Comparison of ENCODE assay signal across 1 cellular context in the genomic region with DNA sequence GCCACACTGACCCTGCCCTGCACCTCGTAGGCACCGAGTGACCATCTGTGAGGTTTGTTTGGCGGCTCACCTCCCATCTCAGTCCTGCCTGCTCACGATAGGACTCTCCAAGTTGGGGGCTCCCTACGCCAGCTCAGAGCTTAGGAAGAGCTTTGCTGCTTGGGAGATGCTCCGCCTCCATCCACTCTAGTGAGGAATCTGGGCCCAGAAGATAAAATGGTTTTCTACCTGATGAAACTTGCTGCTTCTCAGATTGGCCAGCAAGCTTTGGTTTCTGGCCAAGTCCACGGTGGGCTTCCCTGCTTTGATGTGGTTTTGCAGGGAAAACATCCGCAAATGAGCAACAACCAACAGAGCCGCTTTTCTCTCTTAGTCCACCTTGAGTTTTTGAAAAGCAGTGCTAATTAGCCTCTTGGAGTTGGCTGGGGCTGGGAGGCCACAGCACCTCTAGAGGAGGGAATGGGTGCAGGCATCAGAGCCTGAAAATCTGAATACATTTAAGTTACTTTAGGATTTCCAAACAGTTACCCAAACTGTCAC.
TF ChIP-seq lines count a peak whose summit lies in the region.

No MANE protein-coding gene starts in this region.

TF ChIP-seq in HepG2, 621 proteins besides CTCF, POLR2A, EP300 and RAD21 (continued from another document and continues in another):
- TF ChIP-seq, protein P1, sequence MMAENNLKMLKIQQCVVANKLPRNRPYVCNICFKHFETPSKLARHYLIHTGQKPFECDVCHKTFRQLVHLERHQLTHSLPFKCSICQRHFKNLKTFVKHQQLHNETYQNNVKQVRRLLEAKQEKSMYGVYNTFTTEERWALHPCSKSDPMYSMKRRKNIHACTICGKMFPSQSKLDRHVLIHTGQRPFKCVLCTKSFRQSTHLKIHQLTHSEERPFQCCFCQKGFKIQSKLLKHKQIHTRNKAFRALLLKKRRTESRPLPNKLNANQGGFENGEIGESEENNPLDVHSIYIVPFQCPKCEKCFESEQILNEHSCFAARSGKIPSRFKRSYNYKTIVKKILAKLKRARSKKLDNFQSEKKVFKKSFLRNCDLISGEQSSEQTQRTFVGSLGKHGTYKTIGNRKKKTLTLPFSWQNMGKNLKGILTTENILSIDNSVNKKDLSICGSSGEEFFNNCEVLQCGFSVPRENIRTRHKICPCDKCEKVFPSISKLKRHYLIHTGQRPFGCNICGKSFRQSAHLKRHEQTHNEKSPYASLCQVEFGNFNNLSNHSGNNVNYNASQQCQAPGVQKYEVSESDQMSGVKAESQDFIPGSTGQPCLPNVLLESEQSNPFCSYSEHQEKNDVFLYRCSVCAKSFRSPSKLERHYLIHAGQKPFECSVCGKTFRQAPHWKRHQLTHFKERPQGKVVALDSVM (CRISPR knock-in tag; IDR thresholded peaks at IDR 0.05) = no peak
- no peak for TF ChIP-seq FLYWCH1 (CRISPR knock-in tag; IDR thresholded peaks at IDR 0.05)
- peak; percentile 81; the same call in 1 of the 2 replicates for TF ChIP-seq ZMYM3 (CRISPR knock-in tag; IDR thresholded peaks at IDR 0.05)
- TF ChIP-seq ZNF660 (CRISPR knock-in tag; IDR thresholded peaks at IDR 0.05; ENCODE audit: borderline replicate concordance, low read depth) = no peak
- no peak for TF ChIP-seq SYNCRIP (IDR thresholded peaks at IDR 0.05; ENCODE audit: insufficient read depth, low read depth, low read length)
- TF ChIP-seq BHLHE40 (IDR thresholded peaks at IDR 0.05; ENCODE audit: low read length) = no peak
- no peak for TF ChIP-seq NFE2L2 (IDR thresholded peaks at IDR 0.05; ENCODE audit: low read length)
- no peak for TF ChIP-seq ZNF121 (CRISPR knock-in tag; IDR thresholded peaks at IDR 0.05)
- peak; percentile 27; the same call in 1 of the 2 replicates for TF ChIP-seq GATAD1 (CRISPR knock-in tag; IDR thresholded peaks at IDR 0.05)
- no peak for TF ChIP-seq RFX3 (CRISPR knock-in tag; IDR thresholded peaks at IDR 0.05)
- TF ChIP-seq, protein P2, sequence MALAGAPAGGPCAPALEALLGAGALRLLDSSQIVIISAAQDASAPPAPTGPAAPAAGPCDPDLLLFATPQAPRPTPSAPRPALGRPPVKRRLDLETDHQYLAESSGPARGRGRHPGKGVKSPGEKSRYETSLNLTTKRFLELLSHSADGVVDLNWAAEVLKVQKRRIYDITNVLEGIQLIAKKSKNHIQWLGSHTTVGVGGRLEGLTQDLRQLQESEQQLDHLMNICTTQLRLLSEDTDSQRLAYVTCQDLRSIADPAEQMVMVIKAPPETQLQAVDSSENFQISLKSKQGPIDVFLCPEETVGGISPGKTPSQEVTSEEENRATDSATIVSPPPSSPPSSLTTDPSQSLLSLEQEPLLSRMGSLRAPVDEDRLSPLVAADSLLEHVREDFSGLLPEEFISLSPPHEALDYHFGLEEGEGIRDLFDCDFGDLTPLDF (CRISPR knock-in tag; IDR thresholded peaks at IDR 0.05) = no peak
- TF ChIP-seq ZNF569 (CRISPR knock-in tag; IDR thresholded peaks at IDR 0.05; ENCODE audit: borderline replicate concordance) = no peak
- TF ChIP-seq FOXO1 (CRISPR knock-in tag; IDR thresholded peaks at IDR 0.05) = peak; percentile 84; the same call in 1 of the 2 replicates
- TF ChIP-seq MAFF (IDR thresholded peaks at IDR 0.05; ENCODE audit: low read depth, low read length) = no peak
- TF ChIP-seq, protein P3, sequence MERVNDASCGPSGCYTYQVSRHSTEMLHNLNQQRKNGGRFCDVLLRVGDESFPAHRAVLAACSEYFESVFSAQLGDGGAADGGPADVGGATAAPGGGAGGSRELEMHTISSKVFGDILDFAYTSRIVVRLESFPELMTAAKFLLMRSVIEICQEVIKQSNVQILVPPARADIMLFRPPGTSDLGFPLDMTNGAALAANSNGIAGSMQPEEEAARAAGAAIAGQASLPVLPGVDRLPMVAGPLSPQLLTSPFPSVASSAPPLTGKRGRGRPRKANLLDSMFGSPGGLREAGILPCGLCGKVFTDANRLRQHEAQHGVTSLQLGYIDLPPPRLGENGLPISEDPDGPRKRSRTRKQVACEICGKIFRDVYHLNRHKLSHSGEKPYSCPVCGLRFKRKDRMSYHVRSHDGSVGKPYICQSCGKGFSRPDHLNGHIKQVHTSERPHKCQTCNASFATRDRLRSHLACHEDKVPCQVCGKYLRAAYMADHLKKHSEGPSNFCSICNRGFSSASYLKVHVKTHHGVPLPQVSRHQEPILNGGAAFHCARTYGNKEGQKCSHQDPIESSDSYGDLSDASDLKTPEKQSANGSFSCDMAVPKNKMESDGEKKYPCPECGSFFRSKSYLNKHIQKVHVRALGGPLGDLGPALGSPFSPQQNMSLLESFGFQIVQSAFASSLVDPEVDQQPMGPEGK (CRISPR knock-in tag; IDR thresholded peaks at IDR 0.05) = peak; percentile 45; the same call in 1 of the 2 replicates
- TF ChIP-seq, protein P4, sequence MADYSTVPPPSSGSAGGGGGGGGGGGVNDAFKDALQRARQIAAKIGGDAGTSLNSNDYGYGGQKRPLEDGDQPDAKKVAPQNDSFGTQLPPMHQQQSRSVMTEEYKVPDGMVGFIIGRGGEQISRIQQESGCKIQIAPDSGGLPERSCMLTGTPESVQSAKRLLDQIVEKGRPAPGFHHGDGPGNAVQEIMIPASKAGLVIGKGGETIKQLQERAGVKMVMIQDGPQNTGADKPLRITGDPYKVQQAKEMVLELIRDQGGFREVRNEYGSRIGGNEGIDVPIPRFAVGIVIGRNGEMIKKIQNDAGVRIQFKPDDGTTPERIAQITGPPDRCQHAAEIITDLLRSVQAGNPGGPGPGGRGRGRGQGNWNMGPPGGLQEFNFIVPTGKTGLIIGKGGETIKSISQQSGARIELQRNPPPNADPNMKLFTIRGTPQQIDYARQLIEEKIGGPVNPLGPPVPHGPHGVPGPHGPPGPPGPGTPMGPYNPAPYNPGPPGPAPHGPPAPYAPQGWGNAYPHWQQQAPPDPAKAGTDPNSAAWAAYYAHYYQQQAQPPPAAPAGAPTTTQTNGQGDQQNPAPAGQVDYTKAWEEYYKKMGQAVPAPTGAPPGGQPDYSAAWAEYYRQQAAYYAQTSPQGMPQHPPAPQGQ (CRISPR knock-in tag; IDR thresholded peaks at IDR 0.05; ENCODE audit: borderline replicate concordance) = no peak
- no peak for TF ChIP-seq ZNF317 (CRISPR knock-in tag; IDR thresholded peaks at IDR 0.05)
- TF ChIP-seq, protein P5, sequence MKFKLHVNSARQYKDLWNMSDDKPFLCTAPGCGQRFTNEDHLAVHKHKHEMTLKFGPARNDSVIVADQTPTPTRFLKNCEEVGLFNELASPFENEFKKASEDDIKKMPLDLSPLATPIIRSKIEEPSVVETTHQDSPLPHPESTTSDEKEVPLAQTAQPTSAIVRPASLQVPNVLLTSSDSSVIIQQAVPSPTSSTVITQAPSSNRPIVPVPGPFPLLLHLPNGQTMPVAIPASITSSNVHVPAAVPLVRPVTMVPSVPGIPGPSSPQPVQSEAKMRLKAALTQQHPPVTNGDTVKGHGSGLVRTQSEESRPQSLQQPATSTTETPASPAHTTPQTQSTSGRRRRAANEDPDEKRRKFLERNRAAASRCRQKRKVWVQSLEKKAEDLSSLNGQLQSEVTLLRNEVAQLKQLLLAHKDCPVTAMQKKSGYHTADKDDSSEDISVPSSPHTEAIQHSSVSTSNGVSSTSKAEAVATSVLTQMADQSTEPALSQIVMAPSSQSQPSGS (CRISPR knock-in tag; IDR thresholded peaks at IDR 0.05) = peak; percentile 54; the same call in 1 of the 2 replicates
- TF ChIP-seq ZZZ3 (CRISPR knock-in tag; IDR thresholded peaks at IDR 0.05; ENCODE audit: borderline replicate concordance) = no peak
- TF ChIP-seq SPEN (CRISPR knock-in tag; IDR thresholded peaks at IDR 0.05; ENCODE audit: low read depth) = no peak
- peak; percentile 85; the same call in 1 of the 2 replicates for TF ChIP-seq ZNF543 (CRISPR knock-in tag; IDR thresholded peaks at IDR 0.05)
- TF ChIP-seq IRF2 (CRISPR knock-in tag; IDR thresholded peaks at IDR 0.05) = 0 out of 2 replicates have a peak, but pooled peaks have one; percentile 30
- TF ChIP-seq SRF (IDR thresholded peaks at IDR 0.05; ENCODE audit: low read depth, low read length) = 0 out of 2 replicates have a peak, but pooled peaks have one; percentile 38
- no peak for TF ChIP-seq SMAD1 (CRISPR knock-in tag; IDR thresholded peaks at IDR 0.05; ENCODE audit: borderline replicate concordance, low read depth)
- TF ChIP-seq KDM6A (CRISPR knock-in tag; IDR thresholded peaks at IDR 0.05; ENCODE audit: low read depth) = no peak
- TF ChIP-seq, protein P6, sequence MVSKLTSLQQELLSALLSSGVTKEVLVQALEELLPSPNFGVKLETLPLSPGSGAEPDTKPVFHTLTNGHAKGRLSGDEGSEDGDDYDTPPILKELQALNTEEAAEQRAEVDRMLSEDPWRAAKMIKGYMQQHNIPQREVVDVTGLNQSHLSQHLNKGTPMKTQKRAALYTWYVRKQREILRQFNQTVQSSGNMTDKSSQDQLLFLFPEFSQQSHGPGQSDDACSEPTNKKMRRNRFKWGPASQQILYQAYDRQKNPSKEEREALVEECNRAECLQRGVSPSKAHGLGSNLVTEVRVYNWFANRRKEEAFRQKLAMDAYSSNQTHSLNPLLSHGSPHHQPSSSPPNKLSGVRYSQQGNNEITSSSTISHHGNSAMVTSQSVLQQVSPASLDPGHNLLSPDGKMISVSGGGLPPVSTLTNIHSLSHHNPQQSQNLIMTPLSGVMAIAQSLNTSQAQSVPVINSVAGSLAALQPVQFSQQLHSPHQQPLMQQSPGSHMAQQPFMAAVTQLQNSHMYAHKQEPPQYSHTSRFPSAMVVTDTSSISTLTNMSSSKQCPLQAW (CRISPR knock-in tag; IDR thresholded peaks at IDR 0.05) = no peak
- TF ChIP-seq PLRG1 (conservative IDR thresholded peaks at IDR 0.05) = no peak
- peak; percentile 94 for TF ChIP-seq XRCC5 (optimal IDR thresholded peaks at IDR 0.05; ENCODE audit: low read length)
- TF ChIP-seq RBAK (CRISPR knock-in tag; IDR thresholded peaks at IDR 0.05) = no peak
- TF ChIP-seq, protein P7, sequence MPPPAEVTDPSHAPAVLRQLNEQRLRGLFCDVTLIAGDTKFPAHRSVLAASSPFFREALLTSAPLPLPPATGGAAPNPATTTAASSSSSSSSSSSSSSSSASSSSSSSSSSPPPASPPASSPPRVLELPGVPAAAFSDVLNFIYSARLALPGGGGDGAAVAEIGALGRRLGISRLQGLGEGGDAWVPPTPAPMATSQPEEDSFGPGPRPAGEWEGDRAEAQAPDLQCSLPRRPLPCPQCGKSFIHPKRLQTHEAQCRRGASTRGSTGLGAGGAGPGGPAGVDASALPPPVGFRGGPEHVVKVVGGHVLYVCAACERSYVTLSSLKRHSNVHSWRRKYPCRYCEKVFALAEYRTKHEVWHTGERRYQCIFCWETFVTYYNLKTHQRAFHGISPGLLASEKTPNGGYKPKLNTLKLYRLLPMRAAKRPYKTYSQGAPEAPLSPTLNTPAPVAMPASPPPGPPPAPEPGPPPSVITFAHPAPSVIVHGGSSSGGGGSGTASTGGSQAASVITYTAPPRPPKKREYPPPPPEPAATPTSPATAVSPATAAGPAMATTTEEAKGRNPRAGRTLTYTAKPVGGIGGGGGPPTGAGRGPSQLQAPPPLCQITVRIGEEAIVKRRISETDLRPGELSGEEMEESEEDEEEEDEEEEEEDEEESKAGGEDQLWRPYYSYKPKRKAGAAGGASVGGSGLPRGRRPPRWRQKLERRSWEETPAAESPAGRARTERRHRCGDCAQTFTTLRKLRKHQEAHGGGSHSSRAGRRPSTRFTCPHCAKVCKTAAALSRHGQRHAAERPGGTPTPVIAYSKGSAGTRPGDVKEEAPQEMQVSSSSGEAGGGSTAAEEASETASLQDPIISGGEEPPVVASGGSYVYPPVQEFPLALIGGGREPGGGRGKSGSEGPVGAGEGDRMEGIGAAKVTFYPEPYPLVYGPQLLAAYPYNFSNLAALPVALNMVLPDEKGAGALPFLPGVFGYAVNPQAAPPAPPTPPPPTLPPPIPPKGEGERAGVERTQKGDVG (CRISPR knock-in tag; IDR thresholded peaks at IDR 0.05; ENCODE audit: borderline replicate concordance) = 0 out of 2 replicates have a peak, but pooled peaks have one; percentile 60
- TF ChIP-seq, protein P8, sequence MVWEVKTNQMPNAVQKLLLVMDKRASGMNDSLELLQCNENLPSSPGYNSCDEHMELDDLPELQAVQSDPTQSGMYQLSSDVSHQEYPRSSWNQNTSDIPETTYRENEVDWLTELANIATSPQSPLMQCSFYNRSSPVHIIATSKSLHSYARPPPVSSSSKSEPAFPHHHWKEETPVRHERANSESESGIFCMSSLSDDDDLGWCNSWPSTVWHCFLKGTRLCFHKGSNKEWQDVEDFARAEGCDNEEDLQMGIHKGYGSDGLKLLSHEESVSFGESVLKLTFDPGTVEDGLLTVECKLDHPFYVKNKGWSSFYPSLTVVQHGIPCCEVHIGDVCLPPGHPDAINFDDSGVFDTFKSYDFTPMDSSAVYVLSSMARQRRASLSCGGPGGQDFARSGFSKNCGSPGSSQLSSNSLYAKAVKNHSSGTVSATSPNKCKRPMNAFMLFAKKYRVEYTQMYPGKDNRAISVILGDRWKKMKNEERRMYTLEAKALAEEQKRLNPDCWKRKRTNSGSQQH (CRISPR knock-in tag; IDR thresholded peaks at IDR 0.05; ENCODE audit: low read depth) = no peak
- TF ChIP-seq ATAD3A (CRISPR knock-in tag; IDR thresholded peaks at IDR 0.05) = no peak
- TF ChIP-seq, protein P9, sequence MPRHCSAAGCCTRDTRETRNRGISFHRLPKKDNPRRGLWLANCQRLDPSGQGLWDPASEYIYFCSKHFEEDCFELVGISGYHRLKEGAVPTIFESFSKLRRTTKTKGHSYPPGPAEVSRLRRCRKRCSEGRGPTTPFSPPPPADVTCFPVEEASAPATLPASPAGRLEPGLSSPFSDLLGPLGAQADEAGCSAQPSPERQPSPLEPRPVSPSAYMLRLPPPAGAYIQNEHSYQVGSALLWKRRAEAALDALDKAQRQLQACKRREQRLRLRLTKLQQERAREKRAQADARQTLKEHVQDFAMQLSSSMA (CRISPR knock-in tag; IDR thresholded peaks at IDR 0.05) = no peak
- no peak for TF ChIP-seq MXI1 (IDR thresholded peaks at IDR 0.05; ENCODE audit: borderline replicate concordance, low read depth, low read length)
- no peak for TF ChIP-seq ZNF432 (CRISPR knock-in tag; IDR thresholded peaks at IDR 0.05; ENCODE audit: borderline replicate concordance)
- peak; percentile 75; the same call in 1 of the 2 replicates for TF ChIP-seq PHF21A (CRISPR knock-in tag; IDR thresholded peaks at IDR 0.05)
- TF ChIP-seq, protein P10, sequence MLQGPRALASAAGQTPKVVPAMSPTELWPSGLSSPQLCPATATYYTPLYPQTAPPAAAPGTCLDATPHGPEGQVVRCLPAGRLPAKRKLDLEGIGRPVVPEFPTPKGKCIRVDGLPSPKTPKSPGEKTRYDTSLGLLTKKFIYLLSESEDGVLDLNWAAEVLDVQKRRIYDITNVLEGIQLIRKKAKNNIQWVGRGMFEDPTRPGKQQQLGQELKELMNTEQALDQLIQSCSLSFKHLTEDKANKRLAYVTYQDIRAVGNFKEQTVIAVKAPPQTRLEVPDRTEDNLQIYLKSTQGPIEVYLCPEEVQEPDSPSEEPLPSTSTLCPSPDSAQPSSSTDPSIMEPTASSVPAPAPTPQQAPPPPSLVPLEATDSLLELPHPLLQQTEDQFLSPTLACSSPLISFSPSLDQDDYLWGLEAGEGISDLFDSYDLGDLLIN (CRISPR knock-in tag; IDR thresholded peaks at IDR 0.05; ENCODE audit: borderline replicate concordance) = no peak
- TF ChIP-seq, protein P11, sequence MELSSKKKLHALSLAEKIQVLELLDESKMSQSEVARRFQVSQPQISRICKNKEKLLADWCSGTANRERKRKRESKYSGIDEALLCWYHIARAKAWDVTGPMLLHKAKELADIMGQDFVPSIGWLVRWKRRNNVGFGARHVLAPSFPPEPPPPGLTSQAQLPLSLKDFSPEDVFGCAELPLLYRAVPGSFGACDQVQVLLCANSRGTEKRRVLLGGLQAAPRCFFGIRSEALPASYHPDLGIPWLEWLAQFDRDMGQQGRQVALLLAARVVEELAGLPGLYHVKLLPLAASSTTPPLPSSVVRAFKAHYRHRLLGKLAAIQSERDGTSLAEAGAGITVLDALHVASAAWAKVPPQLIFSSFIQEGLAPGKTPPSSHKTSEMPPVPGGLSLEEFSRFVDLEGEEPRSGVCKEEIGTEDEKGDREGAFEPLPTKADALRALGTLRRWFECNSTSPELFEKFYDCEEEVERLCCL (CRISPR knock-in tag; IDR thresholded peaks at IDR 0.05; ENCODE audit: borderline replicate concordance) = no peak
- TF ChIP-seq ZSCAN20 (CRISPR knock-in tag; IDR thresholded peaks at IDR 0.05; ENCODE audit: borderline replicate concordance) = no peak
- 0 out of 2 replicates have a peak, but pooled peaks have one; percentile 44 for TF ChIP-seq NR2F2 (IDR thresholded peaks at IDR 0.05; ENCODE audit: borderline replicate concordance, low read depth)
